16 cellular contexts compared by ENCODE assay signal in the genomic region with DNA sequence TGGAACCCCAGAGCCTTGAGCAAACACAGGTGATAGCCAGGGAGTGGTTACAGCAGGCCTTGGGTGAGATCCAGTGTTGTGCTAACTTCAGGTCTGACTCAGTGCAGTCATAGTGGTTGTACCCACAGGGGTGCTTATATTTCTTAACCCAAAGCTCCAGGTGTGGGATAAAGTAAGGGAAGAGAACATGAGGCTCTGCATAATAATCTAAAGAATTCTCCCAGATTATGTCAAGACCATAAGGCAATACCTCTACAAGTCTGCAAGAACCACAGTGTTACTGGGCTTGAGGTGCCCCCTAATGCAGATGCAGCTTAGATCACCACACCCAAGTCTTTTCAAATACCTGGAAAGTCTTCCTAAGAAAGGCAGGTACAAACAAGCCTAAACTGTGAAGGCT.
DNase-seq lines count a peak whose midpoint lies in the region; ATAC-seq and TF ChIP-seq lines count a peak whose summit lies in the region.
"Had no signal": no experiment of that assay in that cellular context is flagged by ENCODE, and none has a peak within 500 bp of the region (broad histone marks: within the 10 kb centered on the region; RNA-seq: fewer than 3 reads in every experiment).

No MANE protein-coding gene starts in this region.

- intact Hi-C loops in PC-3 (cut with micrococcal nuclease): no loop called here
- intact Hi-C loops in mammary epithelial cell (cut with micrococcal nuclease): loop anchor here (1.0 to 5.0 kb wide), 4 partner anchors 53 to 371 kb away; no protein-coding TSS in a partner anchor
- intact Hi-C loops in stomach (cut with DNase I; ENCODE audit: low total_unique reads): no loop called here

- H3K4me2 ChIP-seq in PC-3 (ENCODE audit: low read length): no peak overlapping the region
- H3K4me2 ChIP-seq in mammary epithelial cell (ENCODE audit: insufficient read depth, low read depth, low read length): peak overlapping the region; percentile 47
- H3K4me2 ChIP-seq: GM23338 had no signal

- ATAC-seq in PC-3: peak; percentile 29; the same call in 1 of the 2 replicates
- ATAC-seq in esophagus mucosa: peak; percentile 96
- ATAC-seq in activated T-cell treated with anti-CD3 and anti-CD28 coated beads, Interleukin-2, amount 50 U/mL, for 4 hours: no peak
- ATAC-seq in HG03280 (IDR thresholded peaks at IDR 0.05; ENCODE audit: unreplicated experiment): no peak
- ATAC-seq: GM23338 had no signal

- no peak overlapping the region for H3K4me3 ChIP-seq in PC-3 (ENCODE audit: low read length)
- H3K4me3 ChIP-seq in mammary epithelial cell (replicated peaks in 1 of 3; ENCODE audit: insufficient read depth in 1 of 3, low read depth in 2 of 3, low read length in 3 of 3): no peak overlapping the region
- no peak overlapping the region for H3K4me3 ChIP-seq in stomach
- H3K4me3 ChIP-seq: GM23338 had no signal

- H2AFZ ChIP-seq in PC-3 (ENCODE audit: low read length): no peak overlapping the region
- H2AFZ ChIP-seq in mammary epithelial cell (ENCODE audit: low read depth, low read length): peak overlapping the region; percentile 71
- H2AFZ ChIP-seq: GM23338 had no signal

- H3K9me3 ChIP-seq in PC-3 (ENCODE audit: low read length): no peaks in the 10 kb centered on the region
- H3K9me3 ChIP-seq in mammary epithelial cell (replicated peaks; ENCODE audit: insufficient read depth, low read length): no peaks in the 10 kb centered on the region
- peaks cover 0 to 8% (median 3%) of the 10 kb centered on the region in 4 donors for H3K9me3 ChIP-seq in stomach

- BruUV-seq in PC-3 (replicated peaks; lab: Mats Ljungman, UMichigan) (no TSS peak), mammary epithelial cell (replicated peaks; lab: Mats Ljungman, UMichigan) (no TSS peak)

- peak; percentile 43 for DNase-seq in PC-3
- DNase-seq in mammary epithelial cell: peak; percentile 97
- DNase-seq in stomach: peak; percentile 31
- DNase-seq in cerebellum (ENCODE audit: low spot score): no peak
- no peak for DNase-seq in activated T-cell treated with anti-CD3 and anti-CD28 coated beads, Interleukin-2, amount 50 U/mL, for 4 hours
- DNase-seq: C1 segment of cervical spinal cord; CD4-positive, alpha-beta memory T cell; DMS153; DMS79 treated with DMSO at 0.1 percent for 48 hours; EL; H7 had no signal

- no peak for TF ChIP-seq POLR2A in stomach (IDR thresholded peaks at IDR 0.05)

- no peak overlapping the region for H3K9ac ChIP-seq in PC-3 (ENCODE audit: low read length)
- peak overlapping the region; percentile 38 for H3K9ac ChIP-seq in mammary epithelial cell (ENCODE audit: insufficient read depth, low read length)

- dilution Hi-C loops in mammary epithelial cell (cut with HindIII; ENCODE audit: low sequenced_read_pairs): no loop called here

- H3K4me1 ChIP-seq in PC-3 (ENCODE audit: insufficient read depth, low read length) (no peaks in the 10 kb centered on the region), mammary epithelial cell (ENCODE audit: insufficient read depth, low read length) (peaks cover 31% of the 10 kb centered on the region), stomach (peaks cover 0 to 18% (median 6%) of the 10 kb centered on the region in 4 donors)

- H3K4me1 Mint-ChIP-seq in activated T-cell treated with anti-CD3 and anti-CD28 coated beads, Interleukin-2, amount 50 U/mL, for 4 hours (ENCODE audit: low read depth): no peaks in the 10 kb centered on the region
- H3K4me1 Mint-ChIP-seq: B cell; CD4-positive, alpha-beta memory T cell; GM23338 had no signal

- H3K27me3 Mint-ChIP-seq in activated T-cell treated with anti-CD3 and anti-CD28 coated beads, Interleukin-2, amount 50 U/mL, for 4 hours (ENCODE audit: low read depth): peaks cover 2% of the 10 kb centered on the region
- H3K27me3 Mint-ChIP-seq: B cell; CD4-positive, alpha-beta memory T cell had no signal

- TF ChIP-seq EP300 in stomach (IDR thresholded peaks at IDR 0.05): no peak

- no peaks in the 10 kb centered on the region for H3K36me3 Mint-ChIP-seq in activated T-cell treated with anti-CD3 and anti-CD28 coated beads, Interleukin-2, amount 50 U/mL, for 4 hours (ENCODE audit: insufficient read depth)
- H3K36me3 Mint-ChIP-seq: CD4-positive, alpha-beta memory T cell had no signal

- no peaks in the 10 kb centered on the region for H3K36me3 ChIP-seq in PC-3 (ENCODE audit: low read depth, low read length)
- no peaks in the 10 kb centered on the region for H3K36me3 ChIP-seq in mammary epithelial cell (ENCODE audit: insufficient read depth, low read length)
- no peaks in the 10 kb centered on the region for H3K36me3 ChIP-seq in stomach

- H4K20me1 ChIP-seq in PC-3 (ENCODE audit: low read length) (no peaks in the 10 kb centered on the region), mammary epithelial cell (ENCODE audit: insufficient read depth, low read length) (no peaks in the 10 kb centered on the region)

- H3K9me3 Mint-ChIP-seq in activated T-cell treated with anti-CD3 and anti-CD28 coated beads, Interleukin-2, amount 50 U/mL, for 4 hours: peaks cover 15% of the 10 kb centered on the region
- H3K9me3 Mint-ChIP-seq: GM23338 had no signal

- CTCF ChIA-PET in PC-3 (lab: Charles Lee): no interaction called here
- CTCF ChIA-PET in mammary epithelial cell (lab: Charles Lee; ENCODE audit: low non-redundant PET): no interaction called here

- in situ Hi-C loops in mammary epithelial cell (cut with MboI; ENCODE audit: low sequenced_read_pairs in 2 of 2): no loop called here

- H3F3A ChIP-seq in PC-3 (ENCODE audit: low read length, unreplicated experiment): no peaks in the 10 kb centered on the region

- H3K4me3 Mint-ChIP-seq in activated T-cell treated with anti-CD3 and anti-CD28 coated beads, Interleukin-2, amount 50 U/mL, for 4 hours: no peak overlapping the region
- H3K4me3 Mint-ChIP-seq: B cell; CD4-positive, alpha-beta memory T cell; GM23338 had no signal

- no peaks in the 10 kb centered on the region for H3K9me2 ChIP-seq in PC-3 (replicated peaks; ENCODE audit: low read length)

- H3K27me3 ChIP-seq in PC-3 (ENCODE audit: low read length) (no peaks in the 10 kb centered on the region), mammary epithelial cell (ENCODE audit: insufficient read depth, low read length) (no peaks in the 10 kb centered on the region), stomach (no peaks in the 10 kb centered on the region)

- POLR2A ChIA-PET in PC-3 (lab: Charles Lee; ENCODE audit: unreplicated experiment): no interaction called here

- H3K27ac ChIP-seq in PC-3 (ENCODE audit: low read length): no peak overlapping the region
- peak overlapping the region; percentile 93 for H3K27ac ChIP-seq in mammary epithelial cell (ENCODE audit: insufficient read depth, low read depth, low read length)
- no peak overlapping the region for H3K27ac ChIP-seq in stomach
- H3K27ac ChIP-seq: HL-60 had no signal

- TF ChIP-seq CTCF in PC-3 (conservative IDR thresholded peaks at IDR 0.05; ENCODE audit: low read depth, low read length) (no peak), mammary epithelial cell (conservative IDR thresholded peaks at IDR 0.05 in 1 of 2, IDR thresholded peaks at IDR 0.05 in 1 of 2; ENCODE audit: extremely low read depth in 1 of 2, insufficient read depth in 1 of 2, low read depth in 1 of 2, low read length in 2 of 2) (peak in 1 of 2 donors; percentile 23), stomach (IDR thresholded peaks at IDR 0.05) (no peak)

- H3K79me2 ChIP-seq in PC-3 (ENCODE audit: low read length) (no peaks in the 10 kb centered on the region), mammary epithelial cell (ENCODE audit: insufficient read depth, low read length) (no peaks in the 10 kb centered on the region)

Comparison
In these comparisons a context has a peak if more than half of its experiments do, and no peak if none do; other contexts are left out.
1. ATAC-seq: peak in PC-3 (single experiment) and esophagus mucosa (single experiment); none in activated T-cell treated with anti-CD3 and anti-CD28 coated beads, Interleukin-2, amount 50 U/mL, for 4 hours (0 of 2) and HG03280 (single experiment).
2. DNase-seq: peak in PC-3 (single experiment), mammary epithelial cell (single experiment) and stomach (single experiment); none in cerebellum (single experiment) and activated T-cell treated with anti-CD3 and anti-CD28 coated beads, Interleukin-2, amount 50 U/mL, for 4 hours (single experiment).